ENCODE assay signal across 8 cellular contexts in genomic region chr22:19085233-19086043, GRCh38. TPM values are rescaled to one million over a fixed set of nuclear protein-coding genes. Genes with fewer than 3 reads are reported as not detected.
DNase-seq lines count a peak whose midpoint lies in the region; TF ChIP-seq lines count a peak whose summit lies in the region.

No MANE protein-coding gene starts in this region.

- peaks cover 29% of the 10 kb centered on the region for H3K36me3 Mint-ChIP-seq in neural progenitor cell

- peak overlapping the region; percentile 34; the same call in 1 of the 2 replicates for H3K9ac ChIP-seq in OCI-LY1 (ENCODE audit: low read length)
- H3K9ac ChIP-seq in neural progenitor cell, result no peak overlapping the region

- peaks cover 2% of the 10 kb centered on the region; the same call in 1 of the 2 replicates for H3K36me3 ChIP-seq in DOHH2 (ENCODE audit: control insufficient read depth, low read length)
- H3K36me3 ChIP-seq in OCI-LY1 (ENCODE audit: insufficient read depth, low read length), result peaks cover 23% of the 10 kb centered on the region; the same call in 1 of the 2 replicates
- no peaks in the 10 kb centered on the region for H3K36me3 ChIP-seq in neural progenitor cell

- H3F3A ChIP-seq in DOHH2 (ENCODE audit: control insufficient read depth, insufficient read depth) (peaks cover 8% of the 10 kb centered on the region), OCI-LY1 (ENCODE audit: insufficient read depth, low read length) (no peaks in the 10 kb centered on the region), neural progenitor cell (ENCODE audit: low read depth) (no peaks in the 10 kb centered on the region)

- peaks cover 3% of the 10 kb centered on the region for H3K9me3 Mint-ChIP-seq in neural progenitor cell

- peak overlapping the region; percentile 86 for H3K27ac Mint-ChIP-seq in neural progenitor cell

- peaks cover 12% of the 10 kb centered on the region for H4K20me1 ChIP-seq in DOHH2 (ENCODE audit: control insufficient read depth, insufficient read depth, low read depth, low read length)
- no peaks in the 10 kb centered on the region for H4K20me1 ChIP-seq in OCI-LY1 (ENCODE audit: insufficient read depth, low read length)
- H4K20me1 ChIP-seq in neural progenitor cell (ENCODE audit: low read depth), result peaks cover 8% of the 10 kb centered on the region

- H3K4me1 Mint-ChIP-seq in neural progenitor cell, result peaks cover 24% of the 10 kb centered on the region

- H3K27me3 Mint-ChIP-seq in neural progenitor cell (ENCODE audit: insufficient read depth, low read depth), result peaks cover 5% of the 10 kb centered on the region

- H3K9me3 ChIP-seq in DOHH2 (ENCODE audit: control insufficient read depth, insufficient read depth, low read length), result no peaks in the 10 kb centered on the region
- H3K9me3 ChIP-seq in OCI-LY1 (ENCODE audit: low read length), result no peaks in the 10 kb centered on the region
- H3K9me3 ChIP-seq in neural progenitor cell (ENCODE audit: low read depth), result no peaks in the 10 kb centered on the region

- DNase-seq in HEK293T (ENCODE audit: extremely low spot score), result peak; percentile 62
- DNase-seq in erythroblast (lab: John Stamatoyannopoulos, UW), result peak; percentile 22
- DNase-seq in neural progenitor cell (ENCODE audit: low spot score), result no peak
- DNase-seq in middle frontal gyrus (ENCODE audit: extremely low spot score, low spot score), result no peak
- DNase-seq in islet precursor cell, result no peak
- DNase-seq in dedifferentiated amniotic fluid mesenchymal stem cell (ENCODE audit: extremely low spot score), result no peak

- H3K79me2 ChIP-seq in DOHH2 (ENCODE audit: control insufficient read depth, low read length) (peaks cover 6% of the 10 kb centered on the region), OCI-LY1 (ENCODE audit: insufficient read depth, low read length) (no peaks in the 10 kb centered on the region), neural progenitor cell (ENCODE audit: low read depth) (no peaks in the 10 kb centered on the region)

- H2AFZ ChIP-seq in OCI-LY1 (ENCODE audit: low read length) (no peak overlapping the region), neural progenitor cell (replicated peaks) (no peak overlapping the region)

- H3K9me2 ChIP-seq in DOHH2 (replicated peaks; ENCODE audit: control insufficient read depth, low read length) (no peaks in the 10 kb centered on the region), OCI-LY1 (ENCODE audit: low read depth, low read length) (no peaks in the 10 kb centered on the region)

- peak overlapping the region; percentile 59 for H3K4me3 Mint-ChIP-seq in neural progenitor cell

- H3K4me3 ChIP-seq in DOHH2 (ENCODE audit: low read length), result peak overlapping the region; percentile 68
- no peak overlapping the region for H3K4me3 ChIP-seq in OCI-LY1 (ENCODE audit: low read depth, low read length, poor library complexity, severe bottlenecking)
- no peak overlapping the region for H3K4me3 ChIP-seq in neural progenitor cell

- H3K4me2 ChIP-seq in DOHH2 (ENCODE audit: low read length) (peak overlapping the region; percentile 85), OCI-LY1 (ENCODE audit: low read length) (peak overlapping the region; percentile 47; the same call in 1 of the 2 replicates), neural progenitor cell (no peak overlapping the region)

- CTCF ChIA-PET in HEK293T (lab: Yijun Ruan, JAX), result interaction anchor here (0.6 to 0.7 kb wide), 2 partner anchors 8 kb away, joined by 4 read pairs; no protein-coding TSS in a partner anchor

- TF ChIP-seq POLR2A in erythroblast (IDR thresholded peaks at IDR 0.05; ENCODE audit: low read length), result no peak

- H3K4me1 ChIP-seq in DOHH2 (ENCODE audit: control insufficient read depth, low read length), result peaks cover 24% of the 10 kb centered on the region
- H3K4me1 ChIP-seq in OCI-LY1 (ENCODE audit: insufficient read depth, low read length, severe bottlenecking), result peaks cover 16% of the 10 kb centered on the region
- no peaks in the 10 kb centered on the region for H3K4me1 ChIP-seq in neural progenitor cell

- H3K27ac ChIP-seq in DOHH2 (ENCODE audit: low read depth, low read length) (peak overlapping the region; percentile 64), OCI-LY1 (ENCODE audit: low read depth, low read length, poor library complexity, severe bottlenecking) (peak overlapping the region; percentile 58), neural progenitor cell (no peak overlapping the region)

- POLR2A ChIA-PET in HEK293T (lab: Yijun Ruan, JAX), result no interaction called here

- peak; percentile 73 for TF ChIP-seq CTCF in DOHH2 (IDR thresholded peaks at IDR 0.05; ENCODE audit: low read depth, low read length, poor library complexity, severe bottlenecking)
- peak; percentile 35; the same call in 1 of the 2 replicates for TF ChIP-seq CTCF in OCI-LY1 (IDR thresholded peaks at IDR 0.05; ENCODE audit: low read length)
- peak; percentile 10 for TF ChIP-seq CTCF in neural progenitor cell (IDR thresholded peaks at IDR 0.05)

- no peaks in the 10 kb centered on the region for H3K27me3 ChIP-seq in DOHH2 (ENCODE audit: control insufficient read depth, low read length)
- H3K27me3 ChIP-seq in OCI-LY1 (ENCODE audit: insufficient read depth, low read length), result no peaks in the 10 kb centered on the region
- no peaks in the 10 kb centered on the region for H3K27me3 ChIP-seq in neural progenitor cell

TF ChIP-seq in HEK293T, 16 proteins besides CTCF, POLR2A, EP300 and RAD21:
- TF ChIP-seq SP1 (IDR thresholded peaks at IDR 0.05) (no peak), ELF4 (IDR thresholded peaks at IDR 0.05) (no peak), FOXM1 (IDR thresholded peaks at IDR 0.05; ENCODE audit: borderline replicate concordance) (no peak), HDGF (IDR thresholded peaks at IDR 0.05; ENCODE audit: borderline replicate concordance) (no peak), ZNF384 (IDR thresholded peaks at IDR 0.05) (no peak), FOXK2 (IDR thresholded peaks at IDR 0.05) (no peak), BHLHE40 (IDR thresholded peaks at IDR 0.05; ENCODE audit: borderline replicate concordance) (no peak), SUZ12 (IDR thresholded peaks at IDR 0.05) (no peak), NFRKB (IDR thresholded peaks at IDR 0.05) (no peak), L3MBTL2 (conservative IDR thresholded peaks at IDR 0.05) (no peak), CTBP1 (IDR thresholded peaks at IDR 0.05; ENCODE audit: borderline replicate concordance) (no peak), PKNOX1 (IDR thresholded peaks at IDR 0.05) (no peak), ARNT (IDR thresholded peaks at IDR 0.05) (no peak), LEF1 (IDR thresholded peaks at IDR 0.05; ENCODE audit: borderline replicate concordance) (no peak), FOXA1 (IDR thresholded peaks at IDR 0.05) (no peak), TARDBP (IDR thresholded peaks at IDR 0.05) (no peak)
TF ChIP-seq in HEK293T: peak in this region for 0.

RNA-seq across cellular contexts. Expression of gene DGCR2, which starts 36.8 kb away (rescaled TPM):
- 20.6 and 50.9 TPM in 2 replicates for total RNA-seq in neural progenitor cell (ENCODE audit: low replicate concordance)

RNA-seq across cellular contexts. Expression of gene TSSK2, which starts 45.7 kb away (rescaled TPM):
- total RNA-seq in neural progenitor cell (ENCODE audit: low replicate concordance), result not detected in 2 replicates

RNA-seq across cellular contexts. Expression of gene ESS2, which starts 59.0 kb away (rescaled TPM):
- total RNA-seq in neural progenitor cell (ENCODE audit: low replicate concordance), result 7.2 and 12.5 TPM in 2 replicates

Comparison
In these comparisons a context has a peak if more than half of its experiments do, and no peak if none do; other contexts are left out.
1. CTCF ChIP-seq: peak in every context shown above with its lines; median percentile 73 in DOHH2; 35 in OCI-LY1; 10 in neural progenitor cell.
2. DNase-seq: peak in HEK293T (single experiment) and erythroblast (2 of 2); none in neural progenitor cell (single experiment), middle frontal gyrus (single experiment), islet precursor cell (single experiment) and dedifferentiated amniotic fluid mesenchymal stem cell (single experiment).